8 cellular contexts compared by ENCODE assay signal in genomic region chr21:25607151-25607811, GRCh38. TPM values are rescaled to one million over a fixed set of nuclear protein-coding genes. Genes with fewer than 3 reads are reported as not detected.
DNase-seq lines count a peak whose midpoint lies in the region; ATAC-seq and TF ChIP-seq lines count a peak whose summit lies in the region.

Gene MRPL39, minus strand, starts transcription at chr21:25607481. Its CDS starts 6 bp downstream, at chr21:25607475.

- intact Hi-C loops in PC-9 (cut with micrococcal nuclease; ENCODE audit: unreplicated experiment): loop anchor here (5.0 to 10.0 kb wide), 2 partner anchors 188 to 275 kb away; no protein-coding TSS in a partner anchor

- CTCF ChIA-PET in PC-9 (lab: Charles Lee): interaction anchor here (0.5 kb wide), 1 partner anchor 1075 kb away, joined by 3 read pairs; no protein-coding TSS in a partner anchor

- peak within 1 kb of the TSS; percentile 87 for H3K4me2 ChIP-seq in PC-9

- BruUV-seq in PC-9 (replicated peaks; lab: Mats Ljungman, UMichigan): no TSS peak

- no peaks in the 10 kb centered on the region for H3K27me3 Mint-ChIP-seq in activated T-cell treated with anti-CD3 and anti-CD28 coated beads, Interleukin-2, amount 50 U/mL, for 24 hours

- no peaks in the 10 kb centered on the region for H4K20me1 ChIP-seq in PC-9 (ENCODE audit: insufficient read depth)

- peaks cover 10% of the 10 kb centered on the region for H3K79me2 ChIP-seq in PC-9 (ENCODE audit: low read depth)

- H3K9me3 Mint-ChIP-seq in activated T-cell treated with anti-CD3 and anti-CD28 coated beads, Interleukin-2, amount 50 U/mL, for 24 hours: no peaks in the 10 kb centered on the region

- H3K36me3 Mint-ChIP-seq in activated T-cell treated with anti-CD3 and anti-CD28 coated beads, Interleukin-2, amount 50 U/mL, for 24 hours (ENCODE audit: low read depth): peaks cover 45% of the 10 kb centered on the region

- H3K9me2 ChIP-seq in PC-9 (ENCODE audit: insufficient read depth): no peaks in the 10 kb centered on the region

- H3K9me3 ChIP-seq in PC-9 (ENCODE audit: insufficient read depth, low read depth) (no peaks in the 10 kb centered on the region), muscle layer of duodenum (ENCODE audit: control insufficient read depth in 1 of 2, low read length in 2 of 2) (no peaks in the 10 kb centered on the region)

- H3K4me1 ChIP-seq in PC-9 (replicated peaks; ENCODE audit: insufficient read depth) (no peaks in the 10 kb centered on the region), muscle layer of duodenum (ENCODE audit: control insufficient read depth in 1 of 2, insufficient read depth in 2 of 2, low read length in 2 of 2) (peaks cover 9 to 24% of the 10 kb centered on the region in 2 donors)

- peak within 1 kb of the TSS; percentile 96 for H2AFZ ChIP-seq in PC-9

- H3F3A ChIP-seq in PC-9 (ENCODE audit: insufficient read depth, low read depth): no peaks in the 10 kb centered on the region

- H3K4me3 Mint-ChIP-seq in activated T-cell treated with anti-CD3 and anti-CD28 coated beads, Interleukin-2, amount 50 U/mL, for 24 hours: peak within 1 kb of the TSS; percentile 97

- H3K4me1 Mint-ChIP-seq in activated T-cell treated with anti-CD3 and anti-CD28 coated beads, Interleukin-2, amount 50 U/mL, for 24 hours (ENCODE audit: low read depth): peaks cover 43% of the 10 kb centered on the region

- H3K27me3 ChIP-seq in PC-9 (ENCODE audit: insufficient read depth, low read depth) (no peaks in the 10 kb centered on the region), muscle layer of duodenum (ENCODE audit: low read depth, low read length) (no peaks in the 10 kb centered on the region)

- H3K27ac ChIP-seq in PC-9 (0 out of 2 replicates have a peak within 1 kb of the TSS, but pooled peaks have one; percentile 44), muscle layer of duodenum (ENCODE audit: low read length) (peak within 1 kb of the TSS; percentile 77)

- TF ChIP-seq CTCF in PC-9 (conservative IDR thresholded peaks at IDR 0.05): peak; percentile 50; the same call in 1 of the 2 replicates

- H3K27ac Mint-ChIP-seq in activated T-cell treated with anti-CD3 and anti-CD28 coated beads, Interleukin-2, amount 50 U/mL, for 24 hours: peak within 1 kb of the TSS; percentile 98

- H3K36me3 ChIP-seq in PC-9 (ENCODE audit: low read depth): no peaks in the 10 kb centered on the region
- peaks cover 14 to 22% of the 10 kb centered on the region in 2 donors for H3K36me3 ChIP-seq in muscle layer of duodenum (ENCODE audit: control insufficient read depth in 1 of 2, insufficient read depth in 2 of 2, low read length in 2 of 2)

- ATAC-seq in GM21619 (IDR thresholded peaks at IDR 0.05; ENCODE audit: unreplicated experiment): peak; percentile 92
- peak; percentile 96 for ATAC-seq in esophagus mucosa

- DNase-seq in DMS53 (lab: John Stamatoyannopoulos, UW) (peak; percentile 91), PC-9 (peak; percentile 75 to 76)
- DNase-seq in Jurkat, Clone E6-1 (ENCODE audit: low read depth, low spot score): peak; percentile 85
- DNase-seq in activated T-cell treated with anti-CD3 and anti-CD28 coated beads, Interleukin-2, amount 50 U/mL, for 24 hours: peak; percentile 93
- peak; percentile 74 to 83 for DNase-seq in stimulated activated CD8-positive, alpha-beta memory T cell treated with anti-CD3 and anti-CD28 coated beads, Interleukin-7, amount 100 ng/mL, for 4 hours (ENCODE audit: low read depth in 2 of 2)

- POLR2A ChIA-PET in PC-9 (lab: Charles Lee; ENCODE audit: unreplicated experiment): no interaction called here

- peak within 1 kb of the TSS; percentile 95 for H3K4me3 ChIP-seq in Jurkat, Clone E6-1 (ENCODE audit: low read length)
- peak within 1 kb of the TSS; percentile 83 for H3K4me3 ChIP-seq in PC-9
- peak within 1 kb of the TSS; percentile 95 to 97 for H3K4me3 ChIP-seq in muscle layer of duodenum (ENCODE audit: low read depth in 1 of 2, low read length in 2 of 2)

RNA-seq across cellular contexts. Expression of gene MRPL39, which starts in this region (rescaled TPM):
- 109 TPM for polyA plus RNA-seq in Jurkat, Clone E6-1 (2012; ENCODE audit: insufficient read depth, insufficient read length)
- 15.5 and 21.2 TPM in 2 replicates for total RNA-seq in PC-9 (2021)
- 29.8 TPM for total RNA-seq in esophagus mucosa

Comparison
In these comparisons a context has a peak if more than half of its experiments do, and no peak if none do; other contexts are left out.
1. Peak in every context shown above with its lines: DNase-seq, ATAC-seq, H3K4me3 ChIP-seq and H3K27ac ChIP-seq.